In genomic region chr7:44217133-44217714, GRCh38 we compare ENCODE assay signal across 1 cellular context.
TF ChIP-seq lines count a peak whose summit lies in the region.

No MANE protein-coding gene starts in this region.

TF ChIP-seq in SK-N-SH, 30 proteins besides CTCF, POLR2A, EP300 and RAD21 (continued from another document):
- TF ChIP-seq REST (IDR thresholded peaks at IDR 0.05; ENCODE audit: low read depth, low read length) (no peak), NRF1 (IDR thresholded peaks at IDR 0.05; ENCODE audit: low read depth, low read length) (no peak), GABPA (IDR thresholded peaks at IDR 0.05; ENCODE audit: low read depth) (no peak), USF2 (IDR thresholded peaks at IDR 0.05; ENCODE audit: borderline replicate concordance, low read depth, low read length) (no peak), EZH2phosphoT487 (IDR thresholded peaks at IDR 0.05; ENCODE audit: borderline replicate concordance, low read depth) (no peak), RXRA (IDR thresholded peaks at IDR 0.05; ENCODE audit: borderline replicate concordance, low read depth) (no peak)
TF ChIP-seq in SK-N-SH: peak in this region for 0.
